Comparison of ENCODE assay signal across 8 cellular contexts in genomic region chr5:16690243-16690839, GRCh38.
DNase-seq lines count a peak whose midpoint lies in the region; ATAC-seq and TF ChIP-seq lines count a peak whose summit lies in the region.

No MANE protein-coding gene starts in this region.

- ATAC-seq in GM18868 (IDR thresholded peaks at IDR 0.05; ENCODE audit: unreplicated experiment) (peak; percentile 96), HG03432 (IDR thresholded peaks at IDR 0.05; ENCODE audit: unreplicated experiment) (peak; percentile 81)

- intact Hi-C loops in Caco-2 (cut with micrococcal nuclease; ENCODE audit: unreplicated experiment), result loop anchor here (1.0 to 10.0 kb wide), 4 partner anchors 64 to 513 kb away; no protein-coding TSS in a partner anchor
- intact Hi-C loops in CD4-positive, alpha-beta memory T cell (cut with micrococcal nuclease), result no loop called here

- H3K4me1 Mint-ChIP-seq in Caco-2 (ENCODE audit: low read depth, unreplicated experiment), result no peaks in the 10 kb centered on the region
- H3K4me1 Mint-ChIP-seq in CD4-positive, alpha-beta memory T cell, result peaks cover 0 to 2% (median 0%) of the 10 kb centered on the region in 4 donors

- no peaks in the 10 kb centered on the region for H4K20me1 ChIP-seq in OCI-LY3 (ENCODE audit: insufficient read depth, low read length)

- no peak overlapping the region for H3K9ac ChIP-seq in OCI-LY3 (ENCODE audit: low read length)

- H2AFZ ChIP-seq in OCI-LY3 (ENCODE audit: low read depth, low read length), result no peak overlapping the region

- POLR2A ChIA-PET in Caco-2 (lab: Charles Lee), result no interaction called here
- POLR2A ChIA-PET in CD4-positive, alpha-beta memory T cell (lab: Charles Lee; ENCODE audit: partially characterized antibody), result no interaction called here

- H3K4me1 ChIP-seq in Caco-2 (no peaks in the 10 kb centered on the region), OCI-LY3 (ENCODE audit: low read length) (no peaks in the 10 kb centered on the region)
- no peaks in the 10 kb centered on the region for H3K4me1 ChIP-seq in CD4-positive, alpha-beta memory T cell (ENCODE audit: insufficient read depth, low read length)

- no peak overlapping the region for H3K4me3 ChIP-seq in Caco-2 (ENCODE audit: low read depth, low read length)
- H3K4me3 ChIP-seq in OCI-LY3 (ENCODE audit: low read length), result no peak overlapping the region
- no peak overlapping the region for H3K4me3 ChIP-seq in choroid plexus epithelial cell (ENCODE audit: low read depth, low read length)
- no peak overlapping the region for H3K4me3 ChIP-seq in CD4-positive, alpha-beta memory T cell (ENCODE audit: low read length in 2 of 2)

- H3K9me3 ChIP-seq in Caco-2 (no peaks in the 10 kb centered on the region), OCI-LY3 (ENCODE audit: insufficient read depth, low read length) (no peaks in the 10 kb centered on the region)
- H3K9me3 ChIP-seq in CD4-positive, alpha-beta memory T cell (ENCODE audit: control insufficient read depth in 1 of 2, low read length in 2 of 2), result no peaks in the 10 kb centered on the region

- H3K36me3 ChIP-seq in Caco-2 (ENCODE audit: control insufficient read depth, insufficient read depth, low read length) (peaks cover 5% of the 10 kb centered on the region; the same call in 1 of the 2 replicates), OCI-LY3 (replicated peaks; ENCODE audit: low read depth, low read length) (no peaks in the 10 kb centered on the region)
- no peaks in the 10 kb centered on the region for H3K36me3 ChIP-seq in CD4-positive, alpha-beta memory T cell (ENCODE audit: insufficient read depth, low read length)

- no peaks in the 10 kb centered on the region for H3K27me3 ChIP-seq in Caco-2 (replicated peaks; ENCODE audit: control insufficient read depth, insufficient read depth, low read length)
- H3K27me3 ChIP-seq in OCI-LY3 (ENCODE audit: low read depth, low read length), result no peaks in the 10 kb centered on the region
- no peaks in the 10 kb centered on the region for H3K27me3 ChIP-seq in CD4-positive, alpha-beta memory T cell (ENCODE audit: insufficient read depth, low read length)

- no peaks in the 10 kb centered on the region for H3K9me3 Mint-ChIP-seq in Caco-2 (ENCODE audit: unreplicated experiment)
- no peaks in the 10 kb centered on the region for H3K9me3 Mint-ChIP-seq in CD4-positive, alpha-beta memory T cell

- peak overlapping the region; percentile 13 for H3K27ac Mint-ChIP-seq in Caco-2 (ENCODE audit: unreplicated experiment)
- H3K27ac Mint-ChIP-seq in CD4-positive, alpha-beta memory T cell, result no peak overlapping the region

- H3K4me3 Mint-ChIP-seq in Caco-2 (ENCODE audit: unreplicated experiment), result no peak overlapping the region
- H3K4me3 Mint-ChIP-seq in CD4-positive, alpha-beta memory T cell, result no peak overlapping the region

- CTCF ChIA-PET in Caco-2 (lab: Charles Lee), result interaction anchor here (0.6 to 1.3 kb wide), 6 partner anchors 14 to 501 kb away, joined by 3 to 6 read pairs (median 3); no protein-coding TSS in a partner anchor
- CTCF ChIA-PET in CD4-positive, alpha-beta memory T cell (lab: Charles Lee; ENCODE audit: partially characterized antibody), result interaction anchor here (1.4 kb wide), 1 partner anchor 27 kb away, joined by 4 read pairs; no protein-coding TSS in a partner anchor

- no peaks in the 10 kb centered on the region for H3K79me2 ChIP-seq in OCI-LY3 (ENCODE audit: low read length)

- peaks cover 81% of the 10 kb centered on the region for H3K36me3 Mint-ChIP-seq in Caco-2 (ENCODE audit: insufficient read depth, unreplicated experiment)
- no peaks in the 10 kb centered on the region for H3K36me3 Mint-ChIP-seq in CD4-positive, alpha-beta memory T cell

- H3K27me3 Mint-ChIP-seq in Caco-2 (ENCODE audit: insufficient read depth, unreplicated experiment), result no peaks in the 10 kb centered on the region
- H3K27me3 Mint-ChIP-seq in CD4-positive, alpha-beta memory T cell, result no peaks in the 10 kb centered on the region

- DNase-seq in Caco-2 (peak; percentile 54 to 76), choroid plexus epithelial cell (ENCODE audit: low read depth) (peak; percentile 66), midbrain (lab: John Stamatoyannopoulos, UW) (peak; percentile 54), cerebellar nuclear complex (lab: John Stamatoyannopoulos, UW) (no peak)
- no peak for DNase-seq in CD4-positive, alpha-beta memory T cell

- H3K27ac ChIP-seq in OCI-LY3 (ENCODE audit: low read length), result no peak overlapping the region
- H3K27ac ChIP-seq in CD4-positive, alpha-beta memory T cell (ENCODE audit: low read depth, low read length), result no peak overlapping the region

- no TSS peak for BruUV-seq in Caco-2 (replicated peaks; lab: Mats Ljungman, UMichigan)

- TF ChIP-seq CTCF in Caco-2 (IDR thresholded peaks at IDR 0.05; ENCODE audit: insufficient read depth in 1 of 2, low read depth in 1 of 2, low read length in 1 of 2, severe bottlenecking in 1 of 2, unreplicated experiment in 1 of 2) (peak; percentile 79 to 81), OCI-LY3 (IDR thresholded peaks at IDR 0.05; ENCODE audit: low read depth, low read length) (peak; percentile 60), choroid plexus epithelial cell (conservative IDR thresholded peaks at IDR 0.05; ENCODE audit: low read depth, low read length) (peak; percentile 85)

- no peak overlapping the region for H3K4me2 ChIP-seq in OCI-LY3 (ENCODE audit: low read length)

Comparison
In these comparisons a context has a peak if more than half of its experiments do, and no peak if none do; other contexts are left out.
1. DNase-seq: peak in Caco-2 (2 of 2), choroid plexus epithelial cell (single experiment) and midbrain (single experiment); none in cerebellar nuclear complex (0 of 2) and CD4-positive, alpha-beta memory T cell (0 of 5).
2. Peak in every context shown above with its lines, with median percentiles within 50 percentile points of each other: CTCF ChIP-seq.